ENCODE assay signal across 1 cellular context in genomic region chr9:101449071-101449721, GRCh38.
TF ChIP-seq lines count a peak whose summit lies in the region.

No MANE protein-coding gene starts in this region.

TF ChIP-seq in IMR-90, 13 proteins besides CTCF, POLR2A, EP300 and RAD21:
- TF ChIP-seq SMC3 (IDR thresholded peaks at IDR 0.05; ENCODE audit: low read depth, low read length) = peak; percentile 16
- TF ChIP-seq MAZ (IDR thresholded peaks at IDR 0.05; ENCODE audit: borderline replicate concordance, low read depth, low read length) = 0 out of 2 replicates have a peak, but pooled peaks have one; percentile 13
- TF ChIP-seq CEBPB (IDR thresholded peaks at IDR 0.05; ENCODE audit: low read depth, low read length) = no peak
